11 cellular contexts compared by ENCODE assay signal in the genomic region with DNA sequence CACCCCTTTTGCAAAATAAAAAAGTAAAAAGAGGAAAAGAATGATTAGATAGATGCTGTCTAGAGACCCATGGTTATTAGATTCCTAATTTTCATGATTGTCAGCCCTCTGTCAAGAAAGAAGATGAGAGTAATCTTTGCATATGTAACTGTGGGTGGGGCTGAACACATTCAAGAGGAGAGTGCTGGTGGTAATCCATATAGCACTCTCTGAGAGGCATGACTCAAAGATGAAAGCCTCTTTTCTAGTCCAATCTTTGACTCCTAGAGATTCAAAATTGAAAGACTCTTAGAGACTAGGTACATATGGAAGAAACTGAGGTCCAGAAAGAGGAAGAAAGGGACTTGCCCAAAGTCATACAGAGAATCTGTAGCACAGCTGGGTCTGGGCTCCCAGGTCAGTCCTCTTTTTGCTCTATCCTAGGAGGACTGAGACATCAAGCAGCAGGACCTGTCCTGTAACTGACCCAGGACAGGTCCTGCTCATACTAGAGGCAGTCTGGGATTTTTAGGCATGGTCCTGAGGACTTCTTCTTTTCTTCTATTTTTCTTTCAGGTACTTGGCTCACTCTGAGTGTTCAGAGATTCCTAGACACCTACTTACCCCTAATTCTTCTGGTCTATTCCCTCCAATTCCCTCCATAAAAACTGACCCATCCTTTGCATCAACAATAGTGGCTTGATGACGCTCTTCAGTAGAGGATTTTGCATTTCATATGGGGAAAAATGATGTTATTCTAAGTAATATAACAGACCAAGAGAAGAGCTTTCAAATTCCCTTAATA. TPM values are rescaled to one million over a fixed set of nuclear protein-coding genes. Genes with fewer than 3 reads are reported as not detected.
DNase-seq lines count a peak whose midpoint lies in the region; ATAC-seq, FAIRE-seq and TF ChIP-seq lines count a peak whose summit lies in the region.
"Had no signal": no experiment of that assay in that cellular context is flagged by ENCODE, and none has a peak within 500 bp of the region (broad histone marks: within the 10 kb centered on the region; RNA-seq: fewer than 3 reads in every experiment).

No MANE protein-coding gene starts in this region.

- 44% methylated on average over 1 of the region's 1 CpG for WGBS in mammary epithelial cell (ENCODE audit: low coverage, missing lambda C conversion rate)
- 0% methylated on average over 1 of the region's 1 CpG for WGBS in GM12878 (ENCODE audit: insufficient coverage, insufficient replicate concordance, low lambda C conversion rate, missing lambda C conversion rate)
- 0 to 56% methylated on average over 1 of the region's 1 CpG for WGBS in transverse colon (ENCODE audit: low coverage in 1 of 2), 2 donors

- TF ChIP-seq EP300 in GM12878 (IDR thresholded peaks at IDR 0.05; ENCODE audit: borderline replicate concordance in 1 of 2, control insufficient read depth in 1 of 2, low read depth in 2 of 2, low read length in 2 of 2) (no peak), transverse colon (IDR thresholded peaks at IDR 0.05; ENCODE audit: low read depth) (no peak)

- H4K20me1 ChIP-seq in mammary epithelial cell (ENCODE audit: insufficient read depth, low read length) = no peaks in the 10 kb centered on the region
- H4K20me1 ChIP-seq in GM12878 (ENCODE audit: control insufficient read depth, insufficient read depth) = no peaks in the 10 kb centered on the region

- ATAC-seq in HG03103 (IDR thresholded peaks at IDR 0.05; ENCODE audit: low read depth, unreplicated experiment) (peak; percentile 23), GM12878 (peak; percentile 34)

- H3K27me3 ChIP-seq in breast epithelium = peaks cover 0 to 60% of the 10 kb centered on the region in 2 donors
- H3K27me3 ChIP-seq in mammary epithelial cell (ENCODE audit: insufficient read depth, low read length) = no peaks in the 10 kb centered on the region
- H3K27me3 ChIP-seq in GM12878 (replicated peaks in 1 of 2; ENCODE audit: control insufficient read depth in 2 of 2, insufficient read depth in 2 of 2, low read length in 1 of 2) = no peaks in the 10 kb centered on the region
- H3K27me3 ChIP-seq in transverse colon = no peaks in the 10 kb centered on the region

- H3K4me1 ChIP-seq in breast epithelium = no peaks in the 10 kb centered on the region
- H3K4me1 ChIP-seq in mammary epithelial cell (ENCODE audit: insufficient read depth, low read length) = peaks cover 5% of the 10 kb centered on the region
- H3K4me1 ChIP-seq in GM12878 (ENCODE audit: control insufficient read depth, insufficient read depth, low read length) = peaks cover 70% of the 10 kb centered on the region
- H3K4me1 ChIP-seq in transverse colon = no peaks in the 10 kb centered on the region

- no peak for TF ChIP-seq POLR2A in breast epithelium (IDR thresholded peaks at IDR 0.05)
- TF ChIP-seq POLR2A in GM12878 (IDR thresholded peaks at IDR 0.05; ENCODE audit: low read depth, low read length) = no peak
- TF ChIP-seq POLR2A in transverse colon (IDR thresholded peaks at IDR 0.05) = no peak

- TF ChIP-seq CTCF in breast epithelium (IDR thresholded peaks at IDR 0.05) (no peak), mammary epithelial cell (conservative IDR thresholded peaks at IDR 0.05 in 1 of 2, IDR thresholded peaks at IDR 0.05 in 1 of 2; ENCODE audit: extremely low read depth in 1 of 2, insufficient read depth in 1 of 2, low read depth in 1 of 2, low read length in 2 of 2) (no peak), GM12878 (IDR thresholded peaks at IDR 0.05 in 2 of 3, conservative IDR thresholded peaks at IDR 0.05 in 1 of 3; ENCODE audit: control insufficient read depth in 2 of 3, extremely low read depth in 1 of 3, insufficient read depth in 1 of 3, low read depth in 3 of 3, low read length in 3 of 3) (no peak), transverse colon (IDR thresholded peaks at IDR 0.05) (no peak)

- H3K4me3 ChIP-seq in breast epithelium (peak overlapping the region in 2 of 3 donors; percentile 0 to 22), mammary epithelial cell (replicated peaks in 1 of 3; ENCODE audit: insufficient read depth in 1 of 3, low read depth in 2 of 3, low read length in 3 of 3) (no peak overlapping the region), GM12878 (0 out of 2 replicates have a peak overlapping the region, but pooled peaks have one; percentile 15), transverse colon (no peak overlapping the region)

- RAD21 ChIA-PET in GM12878 (lab: Charles Lee; ENCODE audit: unreplicated experiment) = interaction anchor here (0.9 to 4.8 kb wide), 14 partner anchors 9 to 715 kb away, joined by 3 to 47 read pairs (median 5); no protein-coding TSS in a partner anchor

- in situ Hi-C loops in mammary epithelial cell (cut with MboI; ENCODE audit: low sequenced_read_pairs in 2 of 2) = no loop called here
- in situ Hi-C loops in GM12878 (cut with MboI) = loop anchor here (25.0 kb wide), 1 partner anchor 1804 kb away; a partner anchor contains a TSS
- in situ Hi-C loops in transverse colon (cut with MboI; ENCODE audit: low pct_ligation_motif_present in 1 of 4, low pct_unique_long_range_greater_than_20kb in 1 of 4, low sequenced_read_pairs in 3 of 4) = no loop called here

- TF ChIP-seq RAD21 in GM12878 (IDR thresholded peaks at IDR 0.05; ENCODE audit: insufficient read depth, low read depth, low read length) = no peak

- H3K27ac ChIP-seq in breast epithelium = no peak overlapping the region
- no peak overlapping the region for H3K27ac ChIP-seq in mammary epithelial cell (ENCODE audit: insufficient read depth, low read depth, low read length)
- H3K27ac ChIP-seq in GM12878 (ENCODE audit: control insufficient read depth, insufficient read depth) = peak overlapping the region; percentile 87
- peak overlapping the region in 3 of 4 donors; percentile 28 to 62 (median 52) for H3K27ac ChIP-seq in transverse colon

- BruUV-seq in mammary epithelial cell (replicated peaks; lab: Mats Ljungman, UMichigan) (no TSS peak), GM12878 (replicated peaks; lab: Mats Ljungman, UMichigan) (no TSS peak)

- SMC1A ChIA-PET in GM12878 (lab: Charles Lee; ENCODE audit: uncharacterized antibody, unreplicated experiment) = interaction anchor here (0.7 to 10.6 kb wide), 20 partner anchors 10 to 434 kb away, joined by 3 to 85 read pairs (median 4); a partner anchor contains a TSS

- H3K79me2 ChIP-seq in mammary epithelial cell (ENCODE audit: insufficient read depth, low read length) = no peaks in the 10 kb centered on the region
- H3K79me2 ChIP-seq in GM12878 (ENCODE audit: control insufficient read depth, insufficient read depth, low read length) = no peaks in the 10 kb centered on the region

- no peak for FAIRE-seq in GM12878 (lab: Jason Lieb, UNC)

- no peaks in the 10 kb centered on the region for H3K36me3 ChIP-seq in breast epithelium
- no peaks in the 10 kb centered on the region for H3K36me3 ChIP-seq in mammary epithelial cell (ENCODE audit: insufficient read depth, low read length)
- H3K36me3 ChIP-seq in GM12878 (ENCODE audit: control insufficient read depth in 2 of 2, insufficient read depth in 2 of 2, low read length in 1 of 2) = no peaks in the 10 kb centered on the region
- H3K36me3 ChIP-seq in transverse colon = no peaks in the 10 kb centered on the region

- intact Hi-C loops in breast epithelium (cut with DNase I; ENCODE audit: low total_unique reads) (no loop called here), mammary epithelial cell (cut with micrococcal nuclease) (no loop called here), GM12878 (cut with micrococcal nuclease; ENCODE audit: unreplicated experiment) (loop anchor here (5.0 to 10.0 kb wide), 4 partner anchors 151 to 719 kb away; no protein-coding TSS in a partner anchor), transverse colon (cut with DNase I; ENCODE audit: low total_unique reads) (no loop called here)

- H2AFZ ChIP-seq in mammary epithelial cell (ENCODE audit: low read depth, low read length) = no peak overlapping the region
- no peak overlapping the region for H2AFZ ChIP-seq in GM12878 (ENCODE audit: control insufficient read depth, low read depth, low read length)

- no peaks in the 10 kb centered on the region for H3K9me3 ChIP-seq in breast epithelium
- H3K9me3 ChIP-seq in mammary epithelial cell (replicated peaks; ENCODE audit: insufficient read depth, low read length) = peaks cover 3% of the 10 kb centered on the region
- H3K9me3 ChIP-seq in GM12878 (replicated peaks; ENCODE audit: control insufficient read depth, insufficient read depth, low read length) = no peaks in the 10 kb centered on the region
- no peaks in the 10 kb centered on the region for H3K9me3 ChIP-seq in transverse colon

- H3K9ac ChIP-seq in mammary epithelial cell (ENCODE audit: insufficient read depth, low read length) (no peak overlapping the region), GM12878 (ENCODE audit: control insufficient read depth, insufficient read depth, low read length) (peak overlapping the region; percentile 42)

- POLR2A ChIA-PET in GM12878 (lab: Charles Lee) = interaction anchor here (0.8 to 2.4 kb wide), 4 partner anchors 26 to 293 kb away, joined by 3 to 10 read pairs (median 4); no protein-coding TSS in a partner anchor

- CTCF ChIA-PET in mammary epithelial cell (lab: Charles Lee; ENCODE audit: low non-redundant PET) = no interaction called here
- CTCF ChIA-PET in GM12878 (lab: Yijun Ruan, JAX) = interaction anchor here (0.6 to 7.0 kb wide), 11 partner anchors 8 to 716 kb away, joined by 3 to 47 read pairs (median 9); no protein-coding TSS in a partner anchor

- no peak for DNase-seq in breast epithelium (ENCODE audit: low spot score in 2 of 2)
- DNase-seq in mammary epithelial cell = no peak
- no peak for DNase-seq in GM12878 (ENCODE audit: low read depth, low spot score)
- no peak for DNase-seq in transverse colon
- DNase-seq in activated effector memory CD4-positive, alpha-beta T cell treated with anti-CD3 and anti-CD28 coated beads, Interleukin-2, amount 50 U/mL, for 16 hours = no peak
- no peak for DNase-seq in GM19238 (ENCODE audit: insufficient read length, low spot score)
- no peak for DNase-seq in globus pallidus (ENCODE audit: low spot score)
- DNase-seq: activated T-cell treated with anti-CD3 and anti-CD28 coated beads for 4 hours had no signal

- H3K4me2 ChIP-seq in mammary epithelial cell (ENCODE audit: insufficient read depth, low read depth, low read length) (no peak overlapping the region), GM12878 (ENCODE audit: control insufficient read depth, insufficient read depth) (peak overlapping the region; percentile 69)

- dilution Hi-C loops in mammary epithelial cell (cut with HindIII; ENCODE audit: low sequenced_read_pairs) = no loop called here

RNA-seq across cellular contexts. Expression of a gene that starts 23.8 kb away (rescaled TPM):
- 100 to 1,000 TPM in 1 of 3 donors, 10 to 100 TPM in 2; 63.3 to 512 (median 90.0) TPM for total RNA-seq in breast epithelium
- total RNA-seq in mammary epithelial cell = not detected
- not detected for polyA plus RNA-seq in mammary epithelial cell
- polyA minus RNA-seq in mammary epithelial cell = not detected
- not detected in 2 replicates for total RNA-seq in GM12878 (2013; cell fraction: nucleolus; rRNA removed)
- not detected in 2 replicates for total RNA-seq in GM12878 (2014; rRNA removed)
- total RNA-seq in GM12878 (2014; rRNA removed; fragmentation: Illumina TruSeq; extraction: Trizol) = not detected in 2 replicates
- total RNA-seq in GM12878 (2021) = 0.13 and 0.36 TPM in 2 replicates
- not detected for polyA plus RNA-seq in GM12878 (2011; ENCODE audit: low read depth)
- 0.05 TPM in 1 of 2 replicates, not detected in the other for polyA plus RNA-seq in GM12878 (2011; rRNA removed)
- 0.05 and 0.06 TPM in 2 replicates for polyA plus RNA-seq in GM12878 (2011; cell fraction: cytosol; rRNA removed)
- polyA plus RNA-seq in GM12878 (2011; cell fraction: nucleus; rRNA removed) = 0.10 TPM in 1 of 2 replicates, not detected in the other
- not detected in 2 replicates for polyA plus RNA-seq in GM12878 (2012)
- not detected in 2 replicates for polyA plus RNA-seq in GM12878 (2014; fragmentation: Illumina TruSeq; extraction: Trizol)
- polyA plus RNA-seq in GM12878 (2014; fragmentation: Nextera tagmentation; extraction: Ambion mirVana) = not detected
- not detected in 2 replicates for polyA plus RNA-seq in GM12878 (2014; rRNA removed)
- not detected for polyA plus RNA-seq in GM12878 (2016; fragmentation: Nextera tagmentation; extraction: Ambion mirVana)
- polyA minus RNA-seq in GM12878 (2011; rRNA and poly(A)+ RNA removed) = 0.15 TPM in 1 of 2 replicates, not detected in the other
- polyA minus RNA-seq in GM12878 (2011; cell fraction: cytosol; rRNA and poly(A)+ RNA removed) = not detected in 2 replicates
- polyA minus RNA-seq in GM12878 (2011; cell fraction: nucleus; rRNA and poly(A)+ RNA removed) = not detected in 2 replicates
- total RNA-seq in transverse colon = 10 to 100 TPM in 3 of 4 donors, 1 to 10 TPM in 1; 7.5 to 66.9 (median 32.1) TPM
- total RNA-seq: myocyte had no signal
- polyA plus RNA-seq: BJ had no signal

Comparison
In these comparisons a context has a peak if more than half of its experiments do, and no peak if none do; other contexts are left out.
1. H3K4me3 ChIP-seq: peak in breast epithelium (2 of 3) and GM12878 (single experiment); none in mammary epithelial cell (0 of 3) and transverse colon (0 of 4).
2. RNA of a gene that starts 23.8 kb away (total RNA-seq): 63.3 to 512 TPM in breast epithelium and 7.5 to 66.9 TPM in transverse colon; not detected in mammary epithelial cell and 0.13 to 0.36 TPM in GM12878; every median in the first group is over 4 times any median in the second.
3. H3K27ac ChIP-seq: peak in GM12878 (single experiment) and transverse colon (3 of 4); none in breast epithelium (0 of 2) and mammary epithelial cell (single experiment).